In genomic region chr2:70403267-70404053, GRCh38 we compare ENCODE assay signal across 16 cellular contexts.
A peak's percentile ranks its signal among the peaks of the same experiment; 100 is the strongest.
DNase-seq lines count a peak whose midpoint lies in the region; TF ChIP-seq lines count a peak whose summit lies in the region.
"Had no signal": no experiment of that assay in that cellular context is flagged by ENCODE, and none has a peak within 500 bp of the region (broad histone marks: within the 10 kb centered on the region; RNA-seq: fewer than 3 reads in every experiment).

No MANE protein-coding gene starts in this region.

- no peak for TF ChIP-seq CTCF in A673 (conservative IDR thresholded peaks at IDR 0.05; ENCODE audit: low read depth, low read length)
- no peak for TF ChIP-seq CTCF in GM12865 (IDR thresholded peaks at IDR 0.05; ENCODE audit: insufficient read depth, low read depth, low read length, missing control alignments)
- TF ChIP-seq CTCF in colonic mucosa (IDR thresholded peaks at IDR 0.05): no peak
- TF ChIP-seq CTCF in tibial artery (IDR thresholded peaks at IDR 0.05): no peak

- no peaks in the 10 kb centered on the region for H3K9me3 ChIP-seq in A673 (ENCODE audit: low read depth, low read length, poor library complexity, severe bottlenecking)
- H3K9me3 ChIP-seq in colonic mucosa: no peaks in the 10 kb centered on the region
- H3K9me3 ChIP-seq in tibial artery: no peaks in the 10 kb centered on the region

- POLR2A ChIA-PET in A673 (lab: Charles Lee; ENCODE audit: low non-redundant PET): no interaction called here

- in situ Hi-C loops in ACHN (cut with HindIII; ENCODE audit: low pct_ligation_motif_present, low pct_unique_long_range_greater_than_20kb, low sequenced_read_pairs): no loop called here

- CTCF ChIA-PET in A673 (lab: Charles Lee): no interaction called here

- H3K4me3 ChIP-seq in A673 (ENCODE audit: low read depth, low read length, poor library complexity, severe bottlenecking): no peak overlapping the region
- H3K4me3 ChIP-seq in GM12865 (ENCODE audit: low read depth, low read length): no peak overlapping the region
- H3K4me3 ChIP-seq in colonic mucosa: no peak overlapping the region
- H3K4me3 ChIP-seq in tibial artery: no peak overlapping the region
- H3K4me3 ChIP-seq: GM12878 had no signal

- no TSS peak for BruUV-seq in A673 (replicated peaks; lab: Mats Ljungman, UMichigan)

- H3K27ac ChIP-seq in A673 (ENCODE audit: low read depth, low read length, poor library complexity, severe bottlenecking) (no peak overlapping the region), colonic mucosa (no peak overlapping the region), tibial artery (no peak overlapping the region), caudate nucleus (ENCODE audit: low read depth, low read length) (no peak overlapping the region)
- H3K27ac ChIP-seq: epithelial cell of prostate, parathyroid adenoma had no signal

- no peak overlapping the region for H3K9ac ChIP-seq in colonic mucosa (ENCODE audit: low read depth in 2 of 2, low read length in 2 of 2)
- H3K9ac ChIP-seq: parathyroid adenoma had no signal

- H3K27me3 ChIP-seq in A673 (replicated peaks; ENCODE audit: insufficient read depth, low read depth, low read length, poor library complexity): peaks cover 6% of the 10 kb centered on the region
- no peaks in the 10 kb centered on the region for H3K27me3 ChIP-seq in colonic mucosa
- H3K27me3 ChIP-seq in tibial artery: peaks cover 0 to 11% of the 10 kb centered on the region in 2 donors

- DNase-seq in A673 (ENCODE audit: low spot score) (peak; percentile 27), GM12865 (ENCODE audit: low read depth) (peak; percentile 3), NCI-H345 (lab: John Stamatoyannopoulos, UW) (peak; percentile 83), colonic mucosa (peak; percentile 72), ACHN (no peak), anterior cingulate cortex (lab: John Stamatoyannopoulos, UW) (no peak), tibial artery (no peak), caudate nucleus (lab: John Stamatoyannopoulos, UW) (no peak)
- DNase-seq: activated CD4-positive, alpha-beta T cell treated with anti-CD3 and anti-CD28 coated beads, Interleukin-2, amount 50 U/mL, for 4 hours; activated T-cell treated with anti-CD3 and anti-CD28 coated beads, Interleukin-2, amount 50 U/mL, for 72 hours; NCI-H526; stimulated activated naive CD8-positive, alpha-beta T cell treated with anti-CD3 and anti-CD28 coated beads, Interleukin-15, amount 100 ng/mL, for 72 hours; T-helper 9 cell had no signal

- no peaks in the 10 kb centered on the region for H3K4me1 ChIP-seq in A673 (ENCODE audit: insufficient read depth, low read length, poor library complexity, severe bottlenecking)
- no peaks in the 10 kb centered on the region for H3K4me1 ChIP-seq in colonic mucosa
- H3K4me1 ChIP-seq in tibial artery: no peaks in the 10 kb centered on the region
- H3K4me1 ChIP-seq: parathyroid adenoma had no signal

- no peaks in the 10 kb centered on the region for H3K36me3 ChIP-seq in A673 (ENCODE audit: insufficient read depth, low read length, poor library complexity, severe bottlenecking)
- H3K36me3 ChIP-seq in colonic mucosa: no peaks in the 10 kb centered on the region
- H3K36me3 ChIP-seq in tibial artery: no peaks in the 10 kb centered on the region

- intact Hi-C loops in A673 (cut with micrococcal nuclease; ENCODE audit: unreplicated experiment) (no loop called here), colonic mucosa (cut with DNase I) (no loop called here), tibial artery (cut with DNase I; ENCODE audit: low total_unique reads) (no loop called here)

Comparison
In these comparisons a context has a peak if more than half of its experiments do, and no peak if none do; other contexts are left out.
1. DNase-seq: peak in A673 (single experiment), GM12865 (single experiment), NCI-H345 (single experiment) and colonic mucosa (single experiment); none in ACHN (single experiment), anterior cingulate cortex (0 of 58), tibial artery (0 of 2) and caudate nucleus (0 of 61).